In the genomic region with DNA sequence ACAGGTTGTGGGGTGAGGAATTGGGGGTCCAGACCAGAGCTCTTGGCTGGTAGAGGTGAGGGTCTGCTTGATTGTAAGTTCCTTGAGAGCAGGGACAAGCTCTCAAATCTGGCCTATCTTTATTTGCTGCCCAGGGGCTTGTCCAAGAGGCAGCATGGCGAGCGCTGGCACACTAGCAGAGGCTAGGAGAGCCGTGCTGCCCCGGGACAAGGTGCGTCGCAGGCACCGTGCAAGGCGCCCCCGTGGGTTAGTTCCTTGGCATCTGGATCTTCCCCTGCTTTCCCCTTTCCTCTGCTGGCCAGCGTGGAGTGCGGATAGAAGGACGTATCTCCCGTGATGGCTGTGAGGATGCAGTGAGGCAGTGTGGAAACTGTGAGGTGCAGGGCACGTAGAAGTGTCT, we compare ENCODE assay signal across 18 cellular contexts.
DNase-seq lines count a peak whose midpoint lies in the region; ATAC-seq, FAIRE-seq and TF ChIP-seq lines count a peak whose summit lies in the region.
"Had no signal": no experiment of that assay in that cellular context is flagged by ENCODE, and none has a peak within 500 bp of the region (broad histone marks: within the 10 kb centered on the region; RNA-seq: fewer than 3 reads in every experiment).

No MANE protein-coding gene starts in this region.

- DNase-seq in HepG2 (ENCODE audit: low spot score) (no peak), right lobe of liver (no peak), glutamatergic neuron (no peak), A172 (ENCODE audit: low spot score) (no peak), NCI-H2081 (lab: John Stamatoyannopoulos, UW) (no peak)
- DNase-seq in effector CD4-positive, alpha-beta T cell = no peak
- DNase-seq: CD4-positive, alpha-beta memory T cell; COR-L47; DND-41; GDM1; GOT3 had no signal

- no peak overlapping the region for H2AFZ ChIP-seq in HepG2 (ENCODE audit: low read length)

- intact Hi-C loops in HepG2 (cut with micrococcal nuclease; ENCODE audit: unreplicated experiment) = no loop called here
- intact Hi-C loops in right lobe of liver (cut with DNase I) = no loop called here

- in situ Hi-C loops in HepG2 (cut with HindIII; ENCODE audit: extremely low pct_ligation_motif_present, low pct_unique_long_range_greater_than_20kb) = no loop called here

- no peaks in the 10 kb centered on the region for H3K79me2 ChIP-seq in HepG2 (ENCODE audit: insufficient read depth, low read length)

- no peak overlapping the region for H3K27ac ChIP-seq in HepG2 (ENCODE audit: extremely low read length, insufficient read depth, low read length)
- no peak overlapping the region for H3K27ac ChIP-seq in right lobe of liver
- H3K27ac ChIP-seq: C4-2B had no signal

- H3K4me1 Mint-ChIP-seq in brain (peaks cover 33% of the 10 kb centered on the region), glutamatergic neuron (ENCODE audit: low read depth, unreplicated experiment) (peaks cover 25% of the 10 kb centered on the region)
- peaks cover under 1% of the 10 kb centered on the region for H3K4me1 Mint-ChIP-seq in stimulated activated memory B cell treated with anti-CD40 and anti-IgM and Interleukin-4, amounts not matched to agents 10 μg/mL and 1 μg/mL and 100 μg/mL, for 72 hours
- H3K4me1 Mint-ChIP-seq: B cell had no signal

- H3K27me3 Mint-ChIP-seq in brain = no peaks in the 10 kb centered on the region
- H3K27me3 Mint-ChIP-seq in glutamatergic neuron (ENCODE audit: unreplicated experiment) = peaks cover 16% of the 10 kb centered on the region
- peaks cover 12% of the 10 kb centered on the region for H3K27me3 Mint-ChIP-seq in stimulated activated memory B cell treated with anti-CD40 and anti-IgM and Interleukin-4, amounts not matched to agents 10 μg/mL and 1 μg/mL and 100 μg/mL, for 72 hours

- peaks cover 10% of the 10 kb centered on the region; the same call in 1 of the 2 replicates for H4K20me1 ChIP-seq in HepG2 (ENCODE audit: insufficient read depth, low read length)

- TF ChIP-seq CTCF in HepG2 (CRISPR knock-in tag; IDR thresholded peaks at IDR 0.05) (no peak), right lobe of liver (IDR thresholded peaks at IDR 0.05) (no peak), brain (conservative IDR thresholded peaks at IDR 0.05) (no peak), glutamatergic neuron (IDR thresholded peaks at IDR 0.05; ENCODE audit: partially characterized antibody, unreplicated experiment) (no peak)

- H3K36me3 Mint-ChIP-seq in brain = peaks cover 34% of the 10 kb centered on the region
- H3K36me3 Mint-ChIP-seq in glutamatergic neuron (ENCODE audit: unreplicated experiment) = no peaks in the 10 kb centered on the region
- no peaks in the 10 kb centered on the region for H3K36me3 Mint-ChIP-seq in stimulated activated memory B cell treated with anti-CD40 and anti-IgM and Interleukin-4, amounts not matched to agents 10 μg/mL and 1 μg/mL and 100 μg/mL, for 72 hours
- H3K36me3 Mint-ChIP-seq: CD4-positive, alpha-beta memory T cell had no signal

- H3K9me3 ChIP-seq in HepG2 (ENCODE audit: low read length) (no peaks in the 10 kb centered on the region), right lobe of liver (no peaks in the 10 kb centered on the region)

- no peak for FAIRE-seq in HepG2 (lab: Jason Lieb, UNC)
- FAIRE-seq: A204.1, GM12892 had no signal

- no TSS peak for BruUV-seq in HepG2 (replicated peaks; lab: Mats Ljungman, UMichigan)

- CTCF ChIA-PET in HepG2 (lab: Yijun Ruan, JAX; ENCODE audit: low intra/inter-chr PET ratio, low total read pairs) = no interaction called here

- TF ChIP-seq POLR2A in HepG2 (IDR thresholded peaks at IDR 0.05; ENCODE audit: insufficient read depth in 1 of 2, low read depth in 2 of 2, low read length in 2 of 2) (0 out of 4 replicates have a peak, but pooled peaks of 1 of the 2 experiments have one; percentile 20), right lobe of liver (IDR thresholded peaks at IDR 0.05) (no peak)

- 95% methylated on average over 14 of the region's 14 CpGs for WGBS in HepG2 (ENCODE audit: low lambda C conversion rate)
- 89% methylated on average over 8 of the region's 14 CpGs for WGBS in right lobe of liver (ENCODE audit: insufficient coverage, low coverage, low lambda C conversion rate, missing lambda C conversion rate)

- H3K27ac Mint-ChIP-seq in brain (peak overlapping the region; percentile 78 to 96 (median 92)), glutamatergic neuron (ENCODE audit: unreplicated experiment) (peak overlapping the region; percentile 89)
- H3K27ac Mint-ChIP-seq in stimulated activated memory B cell treated with anti-CD40 and anti-IgM and Interleukin-4, amounts not matched to agents 10 μg/mL and 1 μg/mL and 100 μg/mL, for 72 hours = no peak overlapping the region
- H3K27ac Mint-ChIP-seq: B cell; CD4-positive, alpha-beta memory T cell had no signal

- no peaks in the 10 kb centered on the region; a peak in 1 of 5 replicates for H3K27me3 ChIP-seq in HepG2 (ENCODE audit: control insufficient read depth in 1 of 2, insufficient read depth in 2 of 2, low read length in 2 of 2)
- no peaks in the 10 kb centered on the region for H3K27me3 ChIP-seq in right lobe of liver

- no peak overlapping the region for H3K4me2 ChIP-seq in HepG2 (ENCODE audit: low read depth, low read length)

- POLR2A ChIA-PET in HepG2 (lab: Yijun Ruan, JAX) = no interaction called here

- no peak for TF ChIP-seq EP300 in HepG2 (IDR thresholded peaks at IDR 0.05; ENCODE audit: low read depth in 2 of 2, low read length in 2 of 2)
- TF ChIP-seq EP300 in HepG2 (CRISPR knock-in tag; IDR thresholded peaks at IDR 0.05; ENCODE audit: borderline replicate concordance) = no peak

- H3K4me3 Mint-ChIP-seq in brain (peak overlapping the region in 2 of 5 experiments; percentile 6 to 10), glutamatergic neuron (ENCODE audit: unreplicated experiment) (no peak overlapping the region)
- H3K4me3 Mint-ChIP-seq in stimulated activated memory B cell treated with anti-CD40 and anti-IgM and Interleukin-4, amounts not matched to agents 10 μg/mL and 1 μg/mL and 100 μg/mL, for 72 hours = no peak overlapping the region
- H3K4me3 Mint-ChIP-seq: B cell; CD4-positive, alpha-beta memory T cell had no signal

- no peak for TF ChIP-seq RAD21 in HepG2 (CRISPR knock-in tag; IDR thresholded peaks at IDR 0.05)

- H3K9ac ChIP-seq in HepG2 (ENCODE audit: insufficient read depth, low read depth, low read length) = no peak overlapping the region

- no peaks in the 10 kb centered on the region for H3K9me3 Mint-ChIP-seq in brain
- H3K9me3 Mint-ChIP-seq in glutamatergic neuron (ENCODE audit: unreplicated experiment) = peaks cover 19% of the 10 kb centered on the region
- H3K9me3 Mint-ChIP-seq in stimulated activated memory B cell treated with anti-CD40 and anti-IgM and Interleukin-4, amounts not matched to agents 10 μg/mL and 1 μg/mL and 100 μg/mL, for 72 hours = no peaks in the 10 kb centered on the region
- H3K9me3 Mint-ChIP-seq: CD4-positive, alpha-beta memory T cell had no signal

- H3K36me3 ChIP-seq in HepG2 (replicated peaks in 1 of 2; ENCODE audit: control insufficient read depth in 1 of 2, insufficient read depth in 2 of 2, low read length in 2 of 2) (peaks cover 39 to 70% of the 10 kb centered on the region in 2 experiments), right lobe of liver (peaks cover 0 to 78% (median 38%) of the 10 kb centered on the region in 4 donors)

- H3K4me1 ChIP-seq in HepG2 (ENCODE audit: insufficient read depth, low read length) (no peaks in the 10 kb centered on the region), right lobe of liver (no peaks in the 10 kb centered on the region)

- ATAC-seq in HepG2 (no peak), right lobe of liver (no peak)
- no peak for ATAC-seq in stimulated activated memory B cell treated with anti-CD40 and anti-IgM and Interleukin-4, amounts not matched to agents 10 μg/mL and 1 μg/mL and 100 μg/mL, for 72 hours
- ATAC-seq: HCT116 had no signal

- no peak overlapping the region for H3K4me3 ChIP-seq in HepG2 (replicated peaks in 1 of 3; ENCODE audit: insufficient read depth in 1 of 3, low read depth in 2 of 3, low read length in 3 of 3)
- no peak overlapping the region for H3K4me3 ChIP-seq in right lobe of liver

TF ChIP-seq in HepG2, 621 proteins besides CTCF, POLR2A, EP300 and RAD21:
- TF ChIP-seq ZNF44 (CRISPR knock-in tag; IDR thresholded peaks at IDR 0.05) (no peak), AGO2 (optimal IDR thresholded peaks at IDR 0.05; ENCODE audit: low read depth, low read length) (peak; percentile 72)
TF ChIP-seq in HepG2: peak in this region for 1.
